In the genomic region with DNA sequence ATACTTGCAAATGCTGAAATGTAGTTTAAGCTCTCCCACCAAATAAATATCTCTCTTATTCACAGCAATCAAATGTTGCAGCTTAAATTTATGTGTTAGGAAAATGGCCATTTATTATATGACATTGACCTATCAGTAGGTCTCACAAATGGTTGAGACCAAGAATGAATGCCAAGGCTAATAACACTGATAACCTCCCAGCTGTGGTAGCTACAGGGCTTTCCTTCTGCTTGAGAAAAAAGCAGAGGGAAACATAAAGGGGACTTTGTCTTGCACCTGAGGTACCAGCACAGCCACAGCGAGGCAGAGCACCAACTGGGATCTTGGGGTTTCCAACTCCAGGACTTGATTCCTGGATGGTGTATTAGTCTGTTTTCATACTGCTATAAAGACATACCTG, we compare ENCODE assay signal across 34 cellular contexts.
"Had no signal": no experiment of that assay in that cellular context is flagged by ENCODE, and none has a peak within 500 bp of the region (broad histone marks: within the 10 kb centered on the region; RNA-seq: fewer than 3 reads in every experiment).

No MANE protein-coding gene starts in this region.

- H3K4me3 ChIP-seq: MG63 had no signal

- H3K27me3 ChIP-seq: MG63 had no signal

- H3K27ac ChIP-seq: KMS-11 had no signal

- H3K9me3 ChIP-seq: MG63 had no signal

- H3K36me3 ChIP-seq: MG63 had no signal

- DNase-seq: Karpas-422, Kasumi-1, MG63, MM.1S, MV-4-11, NCI-H1048, NCI-H1092, NCI-H1092 treated with DMSO at 0.1 percent for 48 hours, NCI-H1105, NCI-H1105 treated with DMSO at 0.1 percent for 48 hours, NCI-H1417, NCI-H1417 treated with DMSO at 0.1 percent for 48 hours, NCI-H1436, NCI-H1436 treated with DMSO at 0.1 percent for 48 hours, NCI-H146, NCI-H1694, NCI-H1694 treated with DMSO at 0.1 percent for 48 hours, NCI-H187, NCI-H187 treated with DMSO at 0.1 percent for 48 hours, NCI-H1930, NCI-H2029, NCI-H2029 treated with DMSO at 0.1 percent for 48 hours, NCI-H2081, NCI-H2081 treated with DMSO at 0.1 percent for 48 hours, NCI-H2107, NCI-H2171, NCI-H2171 treated with DMSO at 0.1 percent for 48 hours, NCI-H2227 treated with DMSO at 0.1 percent for 48 hours, NCI-H226, NCI-H345, NCI-H446, NCI-H446 treated with DMSO at 0.1 percent for 48 hours, NCI-H510A had no signal
